ENCODE assay signal across 8 cellular contexts in the genomic region with DNA sequence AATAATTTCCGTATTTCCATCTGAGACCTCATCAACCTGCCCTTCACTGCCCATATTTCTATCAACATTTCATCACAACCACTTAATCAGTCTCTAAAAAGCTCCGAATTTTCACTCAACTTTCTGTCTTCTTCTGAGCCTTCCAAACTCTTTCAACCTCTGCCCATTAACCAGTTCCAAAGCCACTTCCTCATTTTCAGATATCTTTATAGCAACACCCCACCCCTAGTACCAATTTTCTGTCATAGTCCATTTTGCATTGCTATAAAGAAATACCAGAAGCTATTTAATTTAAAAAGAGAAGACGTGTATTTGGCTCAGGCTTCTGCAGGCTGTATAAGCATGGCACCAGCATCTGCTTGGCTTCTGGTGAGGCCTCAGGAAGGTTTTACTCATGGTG.
"Had no signal": no experiment of that assay in that cellular context is flagged by ENCODE, and none has a peak within 500 bp of the region (broad histone marks: within the 10 kb centered on the region; RNA-seq: fewer than 3 reads in every experiment).

No MANE protein-coding gene starts in this region.

- H3K27ac ChIP-seq: GM23248, HL-60 had no signal

- H3K4me3 ChIP-seq: GM23248 had no signal

- H2AFZ ChIP-seq: GM23248 had no signal

- DNase-seq: GM23248, GOT3, H7, HCEC 1CT, HFFc6, KG1 had no signal

- H3K9ac ChIP-seq: GM23248 had no signal

- ATAC-seq: HepG2 had no signal

- FAIRE-seq: HepG2 had no signal
